In the genomic region with DNA sequence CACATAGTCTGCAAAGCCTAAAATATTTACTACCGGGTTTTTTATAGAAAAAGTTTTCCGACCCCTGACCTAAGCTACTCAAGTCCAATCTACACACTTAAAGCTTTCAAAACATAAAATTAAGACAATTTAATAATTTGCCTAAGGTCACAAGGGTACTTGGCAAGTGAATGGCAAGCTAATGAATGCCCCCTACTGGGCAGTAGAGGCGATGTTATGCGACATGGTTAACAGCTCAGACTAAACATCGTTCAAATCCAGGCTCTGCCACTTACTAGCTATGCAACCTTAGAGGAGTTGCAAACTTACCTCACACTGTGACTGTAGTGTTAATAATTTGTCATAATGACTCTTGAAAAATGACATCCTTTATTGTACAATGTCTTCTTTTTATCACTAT, we compare ENCODE assay signal across 8 cellular contexts.
DNase-seq lines count a peak whose midpoint lies in the region; ATAC-seq and TF ChIP-seq lines count a peak whose summit lies in the region.

No MANE protein-coding gene starts in this region.

- no peak overlapping the region for H3K4me3 ChIP-seq in HEK293 (ENCODE audit: low read depth, low read length)
- H3K4me3 ChIP-seq in colonic mucosa = no peak overlapping the region

- no peaks in the 10 kb centered on the region for H3K36me3 ChIP-seq in HEK293 (ENCODE audit: control insufficient read depth in 2 of 2, insufficient read depth in 1 of 2, low read length in 2 of 2)
- H3K36me3 ChIP-seq in colonic mucosa = no peaks in the 10 kb centered on the region

- H3K9me3 ChIP-seq in HEK293 (ENCODE audit: control insufficient read depth, insufficient read depth, low read depth, low read length) = no peaks in the 10 kb centered on the region
- no peaks in the 10 kb centered on the region for H3K9me3 ChIP-seq in colonic mucosa

- TF ChIP-seq CTCF in HEK293 (tag by site-specific recombination; IDR thresholded peaks at IDR 0.05) (no peak), colonic mucosa (IDR thresholded peaks at IDR 0.05) (peak; percentile 43)

- intact Hi-C loops in colonic mucosa (cut with DNase I) = loop anchor here (10.0 kb wide), 1 partner anchor 480 kb away; no protein-coding TSS in a partner anchor

- H3K27ac ChIP-seq in HEK293 (ENCODE audit: extremely low read depth, low read depth, low read length) = no peak overlapping the region
- no peak overlapping the region for H3K27ac ChIP-seq in colonic mucosa

- CTCF ChIA-PET in HEK293 (lab: Yijun Ruan, JAX) = interaction anchor here (0.6 to 2.3 kb wide), 28 partner anchors 10 to 907 kb away, joined by 3 to 39 read pairs (median 4); no protein-coding TSS in a partner anchor

- no peaks in the 10 kb centered on the region for H3K4me1 ChIP-seq in HEK293 (ENCODE audit: control insufficient read depth, insufficient read depth, low read length)
- H3K4me1 ChIP-seq in colonic mucosa = no peaks in the 10 kb centered on the region

- DNase-seq in AG20443 (ENCODE audit: low spot score) (peak; percentile 14), NCI-H774 (lab: John Stamatoyannopoulos, UW) (peak; percentile 7), colonic mucosa (peak; percentile 30), midbrain (lab: John Stamatoyannopoulos, UW) (peak; percentile 17), NCI-H2171 treated with DMSO at 0.1 percent for 48 hours (lab: John Stamatoyannopoulos, UW) (no peak)

- H3K27me3 ChIP-seq in colonic mucosa = no peaks in the 10 kb centered on the region

- ATAC-seq in HG03469 (IDR thresholded peaks at IDR 0.05; ENCODE audit: unreplicated experiment) (no peak), HG03196 (IDR thresholded peaks at IDR 0.05; ENCODE audit: unreplicated experiment) (no peak)

- POLR2A ChIA-PET in HEK293 (lab: Yijun Ruan, JAX) = interaction anchor here (1.5 kb wide), 1 partner anchor 484 kb away, joined by 5 read pairs; no protein-coding TSS in a partner anchor

- H3K9ac ChIP-seq in colonic mucosa (ENCODE audit: low read depth in 2 of 2, low read length in 2 of 2) = no peak overlapping the region

TF ChIP-seq in HEK293, 187 proteins besides CTCF, POLR2A, EP300 and RAD21:
- no peak for TF ChIP-seq ZFP69B (tag by site-specific recombination; IDR thresholded peaks at IDR 0.05)
- no peak for TF ChIP-seq ZNF792 (tag by site-specific recombination; IDR thresholded peaks at IDR 0.05)
- TF ChIP-seq ZNF548 (tag by site-specific recombination; IDR thresholded peaks at IDR 0.05) = no peak
- no peak for TF ChIP-seq ZSCAN16 (tag by site-specific recombination; IDR thresholded peaks at IDR 0.05)
- TF ChIP-seq ZNF211 (tag by site-specific recombination; IDR thresholded peaks at IDR 0.05; ENCODE audit: low read depth) = no peak
- no peak for TF ChIP-seq ZNF768 (tag by site-specific recombination; IDR thresholded peaks at IDR 0.05)
- TF ChIP-seq ZNF654 (tag by site-specific recombination; IDR thresholded peaks at IDR 0.05; ENCODE audit: low read depth) = peak; percentile 52
